Comparison of ENCODE assay signal across 24 cellular contexts in genomic region chr4:75843596-75843995, GRCh38. TPM values are rescaled to one million over a fixed set of nuclear protein-coding genes. Genes with fewer than 3 reads are reported as not detected.
DNase-seq lines count a peak whose midpoint lies in the region; ATAC-seq and TF ChIP-seq lines count a peak whose summit lies in the region.
"Had no signal": no experiment of that assay in that cellular context is flagged by ENCODE, and none has a peak within 500 bp of the region (broad histone marks: within the 10 kb centered on the region; RNA-seq: fewer than 3 reads in every experiment).

No MANE protein-coding gene starts in this region.

- no peak overlapping the region for H3K23ac ChIP-seq in mesenchymal stem cell (ENCODE audit: low read length in 2 of 2)

- H4K91ac ChIP-seq in mesenchymal stem cell (ENCODE audit: low read length), result no peak overlapping the region

- H3K36me3 Mint-ChIP-seq in progenitor cell of endocrine pancreas (ENCODE audit: insufficient read depth), result no peaks in the 10 kb centered on the region
- H3K36me3 Mint-ChIP-seq: CD4-positive, alpha-beta memory T cell; mesothelial cell of epicardium had no signal

- H3K9me3 ChIP-seq in GM23248 (ENCODE audit: low read depth) (no peaks in the 10 kb centered on the region), adrenal gland (replicated peaks in 1 of 3) (no peaks in the 10 kb centered on the region), mesenchymal stem cell (ENCODE audit: control insufficient read depth, low read length) (no peaks in the 10 kb centered on the region), thoracic aorta (no peaks in the 10 kb centered on the region), psoas muscle (no peaks in the 10 kb centered on the region), gastrocnemius medialis (no peaks in the 10 kb centered on the region)
- H3K9me3 ChIP-seq: HAP-1 had no signal

- peak overlapping the region; percentile 66 for H3K27ac ChIP-seq in GM23248
- H3K27ac ChIP-seq in adrenal gland, result peak overlapping the region in 4 of 5 donors; percentile 37 to 84 (median 62)
- peak overlapping the region; percentile 97 for H3K27ac ChIP-seq in mesenchymal stem cell (ENCODE audit: low read length, poor library complexity, severe bottlenecking)
- peak overlapping the region; percentile 41 to 54 for H3K27ac ChIP-seq in thoracic aorta
- H3K27ac ChIP-seq in psoas muscle, result no peak overlapping the region
- H3K27ac ChIP-seq in gastrocnemius medialis, result no peak overlapping the region

- peak overlapping the region; percentile 89 for H2BK5ac ChIP-seq in mesenchymal stem cell (ENCODE audit: low read depth, low read length, poor library complexity, severe bottlenecking)

- H3K79me2 ChIP-seq in GM23248 (ENCODE audit: insufficient read depth), result no peaks in the 10 kb centered on the region

- H2BK120ac ChIP-seq in mesenchymal stem cell (ENCODE audit: low read depth, low read length), result peak overlapping the region; percentile 13

- no peak overlapping the region for H3K14ac ChIP-seq in mesenchymal stem cell (ENCODE audit: low read length in 2 of 2)

- H2BK12ac ChIP-seq in mesenchymal stem cell (ENCODE audit: low read length in 2 of 2), result peak overlapping the region; percentile 29 to 84

- peak overlapping the region in 1 of 2 experiments; percentile 62 for H3K18ac ChIP-seq in mesenchymal stem cell (ENCODE audit: low read depth in 1 of 2, low read length in 2 of 2)

- TF ChIP-seq POLR2A in adrenal gland (IDR thresholded peaks at IDR 0.05) (no peak), gastrocnemius medialis (IDR thresholded peaks at IDR 0.05) (no peak)

- peaks cover 20% of the 10 kb centered on the region for H3K4me1 Mint-ChIP-seq in progenitor cell of endocrine pancreas (ENCODE audit: low read depth)
- H3K4me1 Mint-ChIP-seq: central memory CD8-positive, alpha-beta T cell had no signal

- H3K4me3 Mint-ChIP-seq in progenitor cell of endocrine pancreas (ENCODE audit: low read depth), result no peak overlapping the region
- H3K4me3 Mint-ChIP-seq: activated CD8-positive, alpha-beta T cell treated with anti-CD3 and anti-CD28 coated beads, Interleukin-2, amount 10 ng/mL, durations not matched to agents 7 days and 5 days; CD4-positive, alpha-beta memory T cell; central memory CD8-positive, alpha-beta T cell; mesothelial cell of epicardium had no signal

- H2AFZ ChIP-seq in GM23248, result peak overlapping the region; percentile 43
- no peak overlapping the region for H2AFZ ChIP-seq in mesenchymal stem cell (ENCODE audit: low read depth, low read length)

- H3K4me2 ChIP-seq in GM23248 (ENCODE audit: unreplicated experiment) (peak overlapping the region; percentile 37), mesenchymal stem cell (ENCODE audit: low read length, poor library complexity, severe bottlenecking) (no peak overlapping the region)

- in situ Hi-C loops in GM23248 (cut with MboI), result no loop called here
- in situ Hi-C loops in gastrocnemius medialis (cut with MboI; ENCODE audit: low sequenced_read_pairs in 4 of 4), result no loop called here

- TF ChIP-seq CTCF in adrenal gland (IDR thresholded peaks at IDR 0.05) (no peak), thoracic aorta (IDR thresholded peaks at IDR 0.05) (no peak), psoas muscle (IDR thresholded peaks at IDR 0.05) (no peak), gastrocnemius medialis (IDR thresholded peaks at IDR 0.05 in 4 of 5, conservative IDR thresholded peaks at IDR 0.05 in 1 of 5) (no peak), progenitor cell of endocrine pancreas (IDR thresholded peaks at IDR 0.05; ENCODE audit: unreplicated experiment) (no peak)

- H3K79me1 ChIP-seq in mesenchymal stem cell (replicated peaks; ENCODE audit: low read length, poor library complexity, severe bottlenecking), result no peaks in the 10 kb centered on the region

- WGBS in GM23248 (ENCODE audit: low coverage in 1 of 2, low lambda C conversion rate in 2 of 2, missing lambda C conversion rate in 2 of 2), 2 experiments, result 44 to 71% methylated on average over 4 of the region's 4 CpGs
- WGBS in adrenal gland, 4 donors, result 87 to 97% (median 94%) methylated on average over 4 of the region's 4 CpGs
- 95% methylated on average over 4 of the region's 4 CpGs for WGBS in mesenchymal stem cell
- WGBS in psoas muscle, 3 donors, result 92 to 96% (median 95%) methylated on average over 4 of the region's 4 CpGs

- no peaks in the 10 kb centered on the region for H3K36me3 ChIP-seq in GM23248 (ENCODE audit: low read depth)
- H3K36me3 ChIP-seq in adrenal gland (replicated peaks in 1 of 2), result no peaks in the 10 kb centered on the region
- no peaks in the 10 kb centered on the region for H3K36me3 ChIP-seq in mesenchymal stem cell (ENCODE audit: control insufficient read depth in 1 of 2, insufficient read depth in 2 of 2, low read depth in 1 of 2, low read length in 2 of 2)
- no peaks in the 10 kb centered on the region for H3K36me3 ChIP-seq in thoracic aorta
- no peaks in the 10 kb centered on the region for H3K36me3 ChIP-seq in psoas muscle (ENCODE audit: insufficient read depth in 1 of 2, low read depth in 1 of 2)
- H3K36me3 ChIP-seq in gastrocnemius medialis, result no peaks in the 10 kb centered on the region
- H3K36me3 ChIP-seq: HAP-1 had no signal

- DNase-seq in GM23248 (no peak), adrenal gland (no peak), mesenchymal stem cell (no peak), thoracic aorta (ENCODE audit: low spot score) (no peak), psoas muscle (no peak), gastrocnemius medialis (no peak), progenitor cell of endocrine pancreas (ENCODE audit: low spot score, unreplicated experiment) (no peak)
- DNase-seq in activated effector memory CD4-positive, alpha-beta T cell treated with anti-CD3 and anti-CD28 coated beads, Interleukin-2, amount 50 U/mL, for 16 hours, result no peak
- DNase-seq: activated CD8-positive, alpha-beta T cell treated with anti-CD3 and anti-CD28 coated beads, Interleukin-2, amount 10 ng/mL, durations not matched to agents 7 days and 5 days; activated naive CD4-positive, alpha-beta T cell treated with Interleukin-2 at 50 U/mL for 16 hours; activated T-cell treated with anti-CD3 and anti-CD28 coated beads, Interleukin-2, amount 50 U/mL, for 1 hour; CD4-positive, alpha-beta memory T cell; Kasumi-1; left cardiac atrium; NCI-H1048; NCI-H2081 treated with DMSO at 0.1 percent for 48 hours; NCI-H446; NK-92 treated with Interleukin-12 subunit alpha and Interleukin-12 subunit beta, amount 100 ng/mL, for 24 hours had no signal

- ATAC-seq in thoracic aorta (ENCODE audit: insufficient number of reproducible peaks, low FRiP score, low read depth), result no peak
- no peak for ATAC-seq in psoas muscle
- ATAC-seq in gastrocnemius medialis, result no peak
- ATAC-seq: activated CD4-positive, CD25-positive, alpha-beta regulatory T cell treated with anti-CD3 and anti-CD28 coated beads, Interleukin-2, amount 50 U/mL, for 24 hours; activated CD8-positive, alpha-beta T cell treated with anti-CD3 and anti-CD28 coated beads, Interleukin-2, amount 10 ng/mL, durations not matched to agents 7 days and 5 days had no signal

- peak overlapping the region; percentile 71 for H4K8ac ChIP-seq in mesenchymal stem cell (ENCODE audit: low read length)

- H2BK15ac ChIP-seq in mesenchymal stem cell (ENCODE audit: low read depth, poor library complexity, severe bottlenecking), result no peak overlapping the region

- H3K27me3 ChIP-seq in GM23248 (replicated peaks; ENCODE audit: insufficient read depth) (no peaks in the 10 kb centered on the region), adrenal gland (no peaks in the 10 kb centered on the region), mesenchymal stem cell (ENCODE audit: control insufficient read depth in 1 of 2, insufficient read depth in 1 of 2, low read length in 2 of 2) (no peaks in the 10 kb centered on the region), thoracic aorta (replicated peaks; ENCODE audit: insufficient read depth) (no peaks in the 10 kb centered on the region), psoas muscle (ENCODE audit: insufficient read depth in 3 of 3, low read length in 2 of 3) (no peaks in the 10 kb centered on the region), gastrocnemius medialis (no peaks in the 10 kb centered on the region)

- no peaks in the 10 kb centered on the region for H3K27me3 Mint-ChIP-seq in progenitor cell of endocrine pancreas
- H3K27me3 Mint-ChIP-seq: central memory CD8-positive, alpha-beta T cell had no signal

- no peaks in the 10 kb centered on the region for H3K9me2 ChIP-seq in GM23248 (ENCODE audit: insufficient read depth)

- peaks cover 18% of the 10 kb centered on the region for H3F3A ChIP-seq in GM23248 (ENCODE audit: insufficient read depth)

- peak overlapping the region; percentile 84 for H2AK5ac ChIP-seq in mesenchymal stem cell (ENCODE audit: low read length, severe bottlenecking)

- no peak overlapping the region for H3K27ac Mint-ChIP-seq in progenitor cell of endocrine pancreas
- H3K27ac Mint-ChIP-seq: activated CD8-positive, alpha-beta T cell treated with anti-CD3 and anti-CD28 coated beads, Interleukin-2, amount 10 ng/mL, durations not matched to agents 7 days and 5 days; CD4-positive, alpha-beta memory T cell had no signal

- no peaks in the 10 kb centered on the region for H4K20me1 ChIP-seq in GM23248 (ENCODE audit: insufficient read depth)

- H3K9me3 Mint-ChIP-seq in progenitor cell of endocrine pancreas (ENCODE audit: low read depth), result no peaks in the 10 kb centered on the region
- H3K9me3 Mint-ChIP-seq: CD4-positive, alpha-beta memory T cell; central memory CD8-positive, alpha-beta T cell; mesothelial cell of epicardium had no signal

- H3K4me1 ChIP-seq in GM23248 (ENCODE audit: insufficient read depth) (peaks cover 28% of the 10 kb centered on the region), adrenal gland (replicated peaks in 1 of 2) (peaks cover 9 to 15% of the 10 kb centered on the region in 2 donors), mesenchymal stem cell (ENCODE audit: control insufficient read depth, insufficient read depth, low read depth, low read length) (peaks cover 8% of the 10 kb centered on the region), thoracic aorta (ENCODE audit: control insufficient read depth in 1 of 2, low read depth in 2 of 2) (peaks cover 15 to 17% of the 10 kb centered on the region in 2 donors), psoas muscle (peaks cover 10% of the 10 kb centered on the region), gastrocnemius medialis (peaks cover 11 to 12% of the 10 kb centered on the region in 2 donors)

- no peak overlapping the region for H3K4ac ChIP-seq in mesenchymal stem cell (ENCODE audit: low read depth in 1 of 2, low read length in 2 of 2)

- peak overlapping the region; percentile 38 for H3K9ac ChIP-seq in GM23248
- peak overlapping the region; percentile 80 for H3K9ac ChIP-seq in mesenchymal stem cell (ENCODE audit: low read length)

- H3K4me3 ChIP-seq in GM23248 (peak overlapping the region; percentile 38), adrenal gland (no peak overlapping the region), mesenchymal stem cell (ENCODE audit: insufficient read depth in 1 of 2, low read depth in 1 of 2, low read length in 2 of 2) (no peak overlapping the region), thoracic aorta (no peak overlapping the region), psoas muscle (no peak overlapping the region), gastrocnemius medialis (no peak overlapping the region)
- H3K4me3 ChIP-seq: HAP-1 had no signal

- intact Hi-C loops in adrenal gland (cut with DNase I) (no loop called here), psoas muscle (cut with DNase I) (no loop called here), gastrocnemius medialis (cut with DNase I; ENCODE audit: low total_unique reads) (loop anchor here (10.0 kb wide), 1 partner anchor 209 kb away; the partner anchor contains the start of gene CDKL2)

RNA-seq across cellular contexts. Expression of gene PPEF2, which starts 58.7 kb away (rescaled TPM):
- not detected in 2 replicates for total RNA-seq in GM23248 (2014; rRNA removed; shearing (Covaris generic))
- polyA plus RNA-seq in GM23248 (2016; fragmentation: Nextera tagmentation; extraction: Ambion mirVana) (not detected in 2 replicates), adrenal gland (under 1 TPM in 1 of 3 donors, not detected in 2; 0.03 TPM), psoas muscle (under 1 TPM in 2 of 3 donors, not detected in 1; 0.05 to 0.08 TPM)
- total RNA-seq in adrenal gland (under 1 TPM in 1 of 8 donors, not detected in 7; 0.08 TPM), thoracic aorta (under 1 TPM in 1 of 2 donors, not detected in 1; 0.21 TPM), psoas muscle (not detected), gastrocnemius medialis (under 1 TPM in 1 of 4 donors, not detected in 3; 0.13 TPM), progenitor cell of endocrine pancreas (not detected in 2 replicates)
- not detected for polyA plus RNA-seq in mesenchymal stem cell (2013, experiment 1 of 2)
- polyA plus RNA-seq in mesenchymal stem cell (2013, experiment 2 of 2), result not detected
- total RNA-seq: left cardiac atrium, mesothelial cell of epicardium, pulmonary artery endothelial cell had no signal
- polyA plus RNA-seq: CD4-positive, alpha-beta memory T cell; esophagus had no signal

Comparison
In these comparisons a context has a peak if more than half of its experiments do, and no peak if none do; other contexts are left out.
1. H3K27ac ChIP-seq: peak in GM23248 (single experiment), adrenal gland (4 of 5), mesenchymal stem cell (single experiment) and thoracic aorta (2 of 2); none in psoas muscle (single experiment) and gastrocnemius medialis (0 of 4).